ENCODE assay signal across 27 cellular contexts in the genomic region with DNA sequence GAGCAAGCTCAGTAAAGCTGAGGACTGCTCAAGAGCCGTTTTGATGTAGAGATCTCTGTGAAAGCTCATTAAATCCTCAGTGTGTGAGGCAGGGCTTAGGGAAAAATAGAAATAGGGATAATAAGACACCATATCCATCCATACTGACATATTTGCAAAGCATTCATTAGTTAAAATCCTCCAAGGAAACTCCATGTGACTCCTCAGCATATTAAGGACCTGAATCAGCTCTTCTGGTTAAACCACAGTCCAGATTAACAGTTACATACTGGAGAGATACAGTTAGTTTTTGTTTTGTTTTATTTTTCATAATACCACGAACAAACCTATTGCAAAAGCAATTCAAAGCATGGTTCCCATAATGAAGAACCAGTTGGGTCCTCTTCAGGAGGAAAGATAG.
DNase-seq lines count a peak whose midpoint lies in the region; ATAC-seq and TF ChIP-seq lines count a peak whose summit lies in the region.
"Had no signal": no experiment of that assay in that cellular context is flagged by ENCODE, and none has a peak within 500 bp of the region (broad histone marks: within the 10 kb centered on the region; RNA-seq: fewer than 3 reads in every experiment).

No MANE protein-coding gene starts in this region.

- H3K4me2 ChIP-seq in fibroblast of lung (ENCODE audit: extremely low read depth, insufficient read depth, low read length) = peak overlapping the region; percentile 15
- peak overlapping the region; percentile 47 for H3K4me2 ChIP-seq in osteoblast (ENCODE audit: insufficient read depth, low read length)

- intact Hi-C loops in testis (cut with DNase I; ENCODE audit: low total_unique reads) = no loop called here
- intact Hi-C loops in naive thymus-derived CD4-positive, alpha-beta T cell (cut with micrococcal nuclease) = no loop called here

- H3K79me2 ChIP-seq in fibroblast of lung (ENCODE audit: control insufficient read depth, insufficient read depth, low read length) = no peaks in the 10 kb centered on the region
- H3K79me2 ChIP-seq in osteoblast (ENCODE audit: insufficient read depth, low read length) = no peaks in the 10 kb centered on the region

- no peak overlapping the region for H3K27ac Mint-ChIP-seq in naive thymus-derived CD4-positive, alpha-beta T cell
- H3K27ac Mint-ChIP-seq: activated naive CD8-positive, alpha-beta T cell treated with anti-CD3 and anti-CD28 coated beads, Interleukin-2, amount 50 U/mL, for 24 hours; CD8-positive, alpha-beta T cell; progenitor cell of endocrine pancreas; stimulated activated memory B cell treated with anti-CD40 and anti-IgM and Interleukin-4, amounts not matched to agents 10 μg/mL and 1 μg/mL and 100 μg/mL, for 72 hours; T-helper 17 cell had no signal

- H3K4me3 Mint-ChIP-seq in naive thymus-derived CD4-positive, alpha-beta T cell = no peak overlapping the region
- H3K4me3 Mint-ChIP-seq: activated naive CD8-positive, alpha-beta T cell treated with anti-CD3 and anti-CD28 coated beads, Interleukin-2, amount 50 U/mL, for 24 hours; activated T-cell treated with anti-CD3 and anti-CD28 coated beads, Interleukin-2, amount 50 U/mL, for 4 hours; CD8-positive, alpha-beta T cell; stimulated activated memory B cell treated with anti-CD40 and anti-IgM and Interleukin-4, amounts not matched to agents 10 μg/mL and 1 μg/mL and 100 μg/mL, for 72 hours; T-helper 17 cell had no signal

- CTCF ChIA-PET in naive thymus-derived CD4-positive, alpha-beta T cell (lab: Charles Lee) = no interaction called here

- H3K9me3 Mint-ChIP-seq in naive thymus-derived CD4-positive, alpha-beta T cell = peaks cover 0 to 2% (median 0%) of the 10 kb centered on the region in 11 donors
- H3K9me3 Mint-ChIP-seq: activated naive CD8-positive, alpha-beta T cell treated with anti-CD3 and anti-CD28 coated beads, Interleukin-2, amount 50 U/mL, for 24 hours; activated T-cell treated with anti-CD3 and anti-CD28 coated beads, Interleukin-2, amount 50 U/mL, for 4 hours; CD8-positive, alpha-beta T cell; stimulated activated memory B cell treated with anti-CD40 and anti-IgM and Interleukin-4, amounts not matched to agents 10 μg/mL and 1 μg/mL and 100 μg/mL, for 72 hours had no signal

- H3K9me3 ChIP-seq in fibroblast of lung (ENCODE audit: control insufficient read depth, insufficient read depth, low read depth, low read length) = no peaks in the 10 kb centered on the region
- no peaks in the 10 kb centered on the region for H3K9me3 ChIP-seq in osteoblast (ENCODE audit: low read depth, low read length)
- no peaks in the 10 kb centered on the region for H3K9me3 ChIP-seq in testis
- no peaks in the 10 kb centered on the region for H3K9me3 ChIP-seq in naive thymus-derived CD4-positive, alpha-beta T cell (ENCODE audit: control insufficient read depth in 2 of 3, low read length in 3 of 3)
- H3K9me3 ChIP-seq in effector memory CD4-positive, alpha-beta T cell (ENCODE audit: control insufficient read depth, low read length) = no peaks in the 10 kb centered on the region
- H3K9me3 ChIP-seq: HAP-1, heart left ventricle, suprapubic skin had no signal

- H4K20me1 ChIP-seq in fibroblast of lung (ENCODE audit: control insufficient read depth, extremely low read depth, insufficient read depth, low read length) = no peaks in the 10 kb centered on the region
- H4K20me1 ChIP-seq in osteoblast (ENCODE audit: insufficient read depth, low read length) = no peaks in the 10 kb centered on the region

- DNase-seq in EH (ENCODE audit: low read depth) (peak; percentile 73), M059J (ENCODE audit: low read depth) (peak; percentile 68), fibroblast of lung (ENCODE audit: low read depth in 2 of 2) (peak; percentile 26 to 87), osteoblast (ENCODE audit: insufficient read length, low spot score, missing footprints) (no peak), testis (no peak)
- no peak for DNase-seq in activated effector memory CD4-positive, alpha-beta T cell treated with Interleukin-2 at 50 U/mL for 16 hours
- no peak for DNase-seq in naive thymus-derived CD4-positive, alpha-beta T cell
- no peak for DNase-seq in effector memory CD4-positive, alpha-beta T cell
- DNase-seq: activated CD4-positive, alpha-beta T cell treated with anti-CD3 and anti-CD28 coated beads for 4 hours; activated naive CD8-positive, alpha-beta T cell treated with anti-CD3 and anti-CD28 coated beads, Interleukin-2, amount 50 U/mL, for 24 hours; activated T-cell treated with anti-CD3 and anti-CD28 coated beads, Interleukin-2, amount 50 U/mL, for 4 hours; CD8-positive, alpha-beta T cell; foreskin keratinocyte; GDM1; heart left ventricle; KBM-7; kidney glomerular epithelial cell; NCI-H1436; NCI-H446 treated with DMSO at 0.1 percent for 48 hours; stimulated activated CD4-positive, alpha-beta T cell treated with anti-CD3 and anti-CD28 coated beads, Interleukin-4, amount 100 ng/mL, for 4 hours; T-helper 17 cell had no signal

- no peak for ATAC-seq in naive thymus-derived CD4-positive, alpha-beta T cell
- ATAC-seq: activated naive CD8-positive, alpha-beta T cell treated with anti-CD3 and anti-CD28 coated beads, Interleukin-2, amount 50 U/mL, for 24 hours; activated T-cell treated with anti-CD3 and anti-CD28 coated beads, Interleukin-2, amount 50 U/mL, for 4 hours; CD8-positive, alpha-beta T cell; foreskin keratinocyte; heart left ventricle; SK-N-SH treated with all-trans-retinoic acid at 6 μM for 48 hours; stimulated activated memory B cell treated with anti-CD40 and anti-IgM and Interleukin-4, amounts not matched to agents 10 μg/mL and 1 μg/mL and 100 μg/mL, for 72 hours; T-helper 17 cell had no signal

- 84 to 86% methylated on average over 2 of the region's 2 CpGs for WGBS in testis, 2 donors

- H2AFZ ChIP-seq in fibroblast of lung (ENCODE audit: low read length) = no peak overlapping the region
- H2AFZ ChIP-seq in osteoblast (ENCODE audit: low read length) = peak overlapping the region; percentile 32

- no peak overlapping the region for H3K4me3 ChIP-seq in fibroblast of lung (replicated peaks in 1 of 4; ENCODE audit: control extremely low read depth in 1 of 4, insufficient read depth in 1 of 4, low read depth in 3 of 4, low read length in 4 of 4)
- no peak overlapping the region for H3K4me3 ChIP-seq in osteoblast (ENCODE audit: insufficient read depth, low read length)
- H3K4me3 ChIP-seq in testis = no peak overlapping the region
- no peak overlapping the region for H3K4me3 ChIP-seq in naive thymus-derived CD4-positive, alpha-beta T cell (ENCODE audit: low read length)
- no peak overlapping the region for H3K4me3 ChIP-seq in effector memory CD4-positive, alpha-beta T cell (ENCODE audit: insufficient read depth, low read depth, low read length, poor library complexity, severe bottlenecking)
- H3K4me3 ChIP-seq: HAP-1, heart left ventricle, lung, suprapubic skin had no signal

- H3K4me1 Mint-ChIP-seq in naive thymus-derived CD4-positive, alpha-beta T cell = no peaks in the 10 kb centered on the region
- H3K4me1 Mint-ChIP-seq: activated naive CD8-positive, alpha-beta T cell treated with anti-CD3 and anti-CD28 coated beads, Interleukin-2, amount 50 U/mL, for 24 hours; stimulated activated memory B cell treated with anti-CD40 and anti-IgM and Interleukin-4, amounts not matched to agents 10 μg/mL and 1 μg/mL and 100 μg/mL, for 72 hours; T-helper 17 cell had no signal

- H3K27me3 ChIP-seq in fibroblast of lung (ENCODE audit: control insufficient read depth, insufficient read depth, low read length) = no peaks in the 10 kb centered on the region
- no peaks in the 10 kb centered on the region for H3K27me3 ChIP-seq in osteoblast (ENCODE audit: insufficient read depth, low read length)
- no peaks in the 10 kb centered on the region for H3K27me3 ChIP-seq in testis
- no peaks in the 10 kb centered on the region for H3K27me3 ChIP-seq in naive thymus-derived CD4-positive, alpha-beta T cell (ENCODE audit: control insufficient read depth in 2 of 2, insufficient read depth in 2 of 2, low read length in 2 of 2)
- H3K27me3 ChIP-seq in effector memory CD4-positive, alpha-beta T cell (replicated peaks; ENCODE audit: control insufficient read depth, insufficient read depth, low read length, poor library complexity, severe bottlenecking) = no peaks in the 10 kb centered on the region
- H3K27me3 ChIP-seq: foreskin keratinocyte, heart left ventricle, suprapubic skin had no signal

- H3K36me3 ChIP-seq in fibroblast of lung (ENCODE audit: control insufficient read depth, insufficient read depth, low read length) (no peaks in the 10 kb centered on the region), osteoblast (ENCODE audit: insufficient read depth, low read length) (no peaks in the 10 kb centered on the region), testis (ENCODE audit: low read depth, missing control alignments) (no peaks in the 10 kb centered on the region)
- H3K36me3 ChIP-seq in naive thymus-derived CD4-positive, alpha-beta T cell (ENCODE audit: control insufficient read depth in 2 of 3, insufficient read depth in 3 of 3, low read length in 3 of 3) = no peaks in the 10 kb centered on the region
- no peaks in the 10 kb centered on the region for H3K36me3 ChIP-seq in effector memory CD4-positive, alpha-beta T cell (ENCODE audit: control insufficient read depth, insufficient read depth, low read length)
- H3K36me3 ChIP-seq: HAP-1, heart left ventricle, suprapubic skin had no signal

- POLR2A ChIA-PET in naive thymus-derived CD4-positive, alpha-beta T cell (lab: Charles Lee) = no interaction called here

- H3K4me1 ChIP-seq in fibroblast of lung (ENCODE audit: control insufficient read depth, extremely low read depth, insufficient read depth, low read length) (no peaks in the 10 kb centered on the region), osteoblast (ENCODE audit: insufficient read depth, low read length) (peaks cover 24% of the 10 kb centered on the region), testis (no peaks in the 10 kb centered on the region)
- no peaks in the 10 kb centered on the region for H3K4me1 ChIP-seq in naive thymus-derived CD4-positive, alpha-beta T cell (ENCODE audit: control insufficient read depth in 2 of 2, insufficient read depth in 2 of 2, low read length in 2 of 2)
- H3K4me1 ChIP-seq in effector memory CD4-positive, alpha-beta T cell (ENCODE audit: control insufficient read depth, insufficient read depth, low read length, poor library complexity, severe bottlenecking) = no peaks in the 10 kb centered on the region
- H3K4me1 ChIP-seq: foreskin keratinocyte, HAP-1, heart left ventricle, suprapubic skin had no signal

- TF ChIP-seq POLR2A in testis (IDR thresholded peaks at IDR 0.05) = no peak

- H3K27ac ChIP-seq in fibroblast of lung (ENCODE audit: insufficient read depth, low read length) (no peak overlapping the region), osteoblast (ENCODE audit: low read depth, low read length) (peak overlapping the region; percentile 24), testis (no peak overlapping the region)
- no peak overlapping the region for H3K27ac ChIP-seq in naive thymus-derived CD4-positive, alpha-beta T cell (ENCODE audit: low read depth, low read length)
- H3K27ac ChIP-seq in effector memory CD4-positive, alpha-beta T cell (ENCODE audit: insufficient read depth, low read length, poor library complexity, severe bottlenecking) = no peak overlapping the region
- H3K27ac ChIP-seq: foreskin keratinocyte, heart left ventricle, suprapubic skin had no signal

- H3K9ac ChIP-seq in fibroblast of lung (ENCODE audit: insufficient read depth, low read length) = no peak overlapping the region

- no peaks in the 10 kb centered on the region for H3K27me3 Mint-ChIP-seq in naive thymus-derived CD4-positive, alpha-beta T cell
- H3K27me3 Mint-ChIP-seq: activated naive CD8-positive, alpha-beta T cell treated with anti-CD3 and anti-CD28 coated beads, Interleukin-2, amount 50 U/mL, for 24 hours; progenitor cell of endocrine pancreas; stimulated activated memory B cell treated with anti-CD40 and anti-IgM and Interleukin-4, amounts not matched to agents 10 μg/mL and 1 μg/mL and 100 μg/mL, for 72 hours; T-helper 17 cell had no signal

- TF ChIP-seq CTCF in fibroblast of lung (conservative IDR thresholded peaks at IDR 0.05 in 1 of 2, IDR thresholded peaks at IDR 0.05 in 1 of 2; ENCODE audit: low read depth in 1 of 2, low read length in 2 of 2) (no peak), osteoblast (IDR thresholded peaks at IDR 0.05; ENCODE audit: extremely low read depth, low read depth, low read length) (no peak), testis (IDR thresholded peaks at IDR 0.05) (no peak)

- H3K36me3 Mint-ChIP-seq in naive thymus-derived CD4-positive, alpha-beta T cell = no peaks in the 10 kb centered on the region
- H3K36me3 Mint-ChIP-seq: CD8-positive, alpha-beta T cell; stimulated activated memory B cell treated with anti-CD40 and anti-IgM and Interleukin-4, amounts not matched to agents 10 μg/mL and 1 μg/mL and 100 μg/mL, for 72 hours had no signal

Comparison
In these comparisons a context has a peak if more than half of its experiments do, and no peak if none do; other contexts are left out.
1. DNase-seq: peak in EH (single experiment), M059J (single experiment) and fibroblast of lung (2 of 2); none in osteoblast (single experiment), activated effector memory CD4-positive, alpha-beta T cell treated with Interleukin-2 at 50 U/mL for 16 hours (single experiment), testis (single experiment), naive thymus-derived CD4-positive, alpha-beta T cell (0 of 9) and effector memory CD4-positive, alpha-beta T cell (0 of 3).